ENCODE assay signal across 8 cellular contexts in the genomic region with DNA sequence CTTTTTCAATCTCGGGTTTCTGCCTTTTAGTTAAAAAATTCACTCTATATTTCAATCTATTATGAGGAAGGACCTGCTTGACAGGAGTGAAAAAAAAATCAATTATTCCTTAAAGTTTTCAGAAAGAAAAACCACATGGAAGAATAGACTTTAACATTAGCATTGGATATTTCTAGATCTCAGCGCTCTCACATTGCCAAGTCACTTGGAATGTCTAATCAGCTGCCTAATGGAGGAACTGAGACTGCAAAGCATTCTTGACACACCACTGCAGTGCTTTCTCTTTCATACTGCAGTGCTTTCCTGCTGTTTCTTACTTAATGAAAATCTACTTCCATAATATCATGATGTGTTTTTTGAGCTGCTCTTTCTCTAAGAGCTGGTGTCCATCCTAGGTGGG. TPM values are rescaled to one million over a fixed set of nuclear protein-coding genes. Genes with fewer than 3 reads are reported as not detected.
DNase-seq lines count a peak whose midpoint lies in the region; ATAC-seq and TF ChIP-seq lines count a peak whose summit lies in the region.

No MANE protein-coding gene starts in this region.

- peak overlapping the region; percentile 47 for H3K4me3 Mint-ChIP-seq in activated T-cell treated with anti-CD3 and anti-CD28 coated beads, Interleukin-2, amount 50 U/mL, for 24 hours

- no peak for DNase-seq in activated T-cell treated with anti-CD3 and anti-CD28 coated beads, Interleukin-2, amount 50 U/mL, for 24 hours
- DNase-seq in activated T-cell treated with anti-CD3 and anti-CD28 coated beads, Interleukin-2, amount 50 U/mL, for 48 hours = no peak
- DNase-seq in activated naive CD4-positive, alpha-beta T cell treated with anti-CD3 and anti-CD28 coated beads, Interleukin-2, amount 50 U/mL, for 72 hours (ENCODE audit: low spot score in 2 of 2) = no peak
- DNase-seq in left lung = no peak
- DNase-seq in vagina (ENCODE audit: extremely low spot score in 2 of 2) = no peak
- no peak for DNase-seq in HPDE6-E6E7 (ENCODE audit: extremely low spot score)
- no peak for DNase-seq in RKO (ENCODE audit: low spot score)

- no peaks in the 10 kb centered on the region for H3K27me3 Mint-ChIP-seq in activated T-cell treated with anti-CD3 and anti-CD28 coated beads, Interleukin-2, amount 50 U/mL, for 24 hours

- TF ChIP-seq POLR2A in vagina (IDR thresholded peaks at IDR 0.05) = no peak

- no peak for TF ChIP-seq CTCF in left lung (IDR thresholded peaks at IDR 0.05)
- no peak for TF ChIP-seq CTCF in vagina (IDR thresholded peaks at IDR 0.05)

- H3K27me3 ChIP-seq in left lung = no peaks in the 10 kb centered on the region
- H3K27me3 ChIP-seq in vagina = no peaks in the 10 kb centered on the region

- H3K4me1 Mint-ChIP-seq in activated T-cell treated with anti-CD3 and anti-CD28 coated beads, Interleukin-2, amount 50 U/mL, for 24 hours (ENCODE audit: low read depth) = peaks cover 66% of the 10 kb centered on the region

- H3K4me1 ChIP-seq in left lung (peaks cover 17 to 47% of the 10 kb centered on the region in 2 donors), vagina (peaks cover 18% of the 10 kb centered on the region)

- intact Hi-C loops in left lung (cut with DNase I) (no loop called here), vagina (cut with DNase I) (no loop called here)

- H3K4me3 ChIP-seq in left lung (no peak overlapping the region), vagina (peak overlapping the region in 1 of 2 donors; percentile 0)

- H3K27ac ChIP-seq in left lung (peak overlapping the region; percentile 71 to 75), vagina (peak overlapping the region; percentile 51)

- no peaks in the 10 kb centered on the region for H3K9me3 Mint-ChIP-seq in activated T-cell treated with anti-CD3 and anti-CD28 coated beads, Interleukin-2, amount 50 U/mL, for 24 hours
- peaks cover 4 to 8% of the 10 kb centered on the region in 2 donors for H3K9me3 Mint-ChIP-seq in activated naive CD4-positive, alpha-beta T cell treated with anti-CD3 and anti-CD28 coated beads, Interleukin-2, amount 50 U/mL, for 72 hours

- peak; percentile 41 for ATAC-seq in HG03060 (IDR thresholded peaks at IDR 0.05; ENCODE audit: low read depth, unreplicated experiment)
- peak; percentile 24 to 25 for ATAC-seq in activated naive CD4-positive, alpha-beta T cell treated with anti-CD3 and anti-CD28 coated beads, Interleukin-2, amount 50 U/mL, for 72 hours
- peak; percentile 70 for ATAC-seq in left lung

- no peaks in the 10 kb centered on the region for H3K36me3 Mint-ChIP-seq in activated T-cell treated with anti-CD3 and anti-CD28 coated beads, Interleukin-2, amount 50 U/mL, for 24 hours (ENCODE audit: low read depth)
- H3K36me3 Mint-ChIP-seq in activated naive CD4-positive, alpha-beta T cell treated with anti-CD3 and anti-CD28 coated beads, Interleukin-2, amount 50 U/mL, for 72 hours = peaks cover 0 to 10% of the 10 kb centered on the region in 2 donors

- H3K9me3 ChIP-seq in left lung (no peaks in the 10 kb centered on the region), vagina (no peaks in the 10 kb centered on the region)

- peak overlapping the region; percentile 88 for H3K27ac Mint-ChIP-seq in activated T-cell treated with anti-CD3 and anti-CD28 coated beads, Interleukin-2, amount 50 U/mL, for 24 hours
- peak overlapping the region; percentile 87 to 88 for H3K27ac Mint-ChIP-seq in activated naive CD4-positive, alpha-beta T cell treated with anti-CD3 and anti-CD28 coated beads, Interleukin-2, amount 50 U/mL, for 72 hours

- H3K36me3 ChIP-seq in left lung (no peaks in the 10 kb centered on the region), vagina (no peaks in the 10 kb centered on the region)

RNA-seq across cellular contexts. Expression of gene MCM3, which starts 20.4 kb away (rescaled TPM):
- total RNA-seq in activated naive CD4-positive, alpha-beta T cell treated with anti-CD3 and anti-CD28 coated beads, Interleukin-2, amount 50 U/mL, for 72 hours = 100 to 1,000 TPM; 239 to 276 TPM
- total RNA-seq in left lung = 10 to 100 TPM; 38.9 to 67.6 TPM
- 36.3 TPM for total RNA-seq in vagina

RNA-seq across cellular contexts. Expression of gene PAQR8, which starts 57.0 kb away (rescaled TPM):
- total RNA-seq in activated naive CD4-positive, alpha-beta T cell treated with anti-CD3 and anti-CD28 coated beads, Interleukin-2, amount 50 U/mL, for 72 hours = 10 to 100 TPM in 1 of 2 donors, 1 to 10 TPM in 1; 8.0 to 11.4 TPM
- 10 to 100 TPM in 1 of 2 donors, 1 to 10 TPM in 1; 9.3 to 15.6 TPM for total RNA-seq in left lung
- total RNA-seq in vagina = 8.8 TPM
